Comparison of ENCODE assay signal across 31 cellular contexts in genomic region chr12:62254967-62255366, GRCh38.
"Had no signal": no experiment of that assay in that cellular context is flagged by ENCODE, and none has a peak within 500 bp of the region (broad histone marks: within the 10 kb centered on the region; RNA-seq: fewer than 3 reads in every experiment).

No MANE protein-coding gene starts in this region.

- H3K4me3 ChIP-seq: neural progenitor cell, ovary, psoas muscle, skin epidermis, smooth muscle cell, spleen, suprapubic skin, testis, tibial artery, transverse colon, upper lobe of right lung, uterus had no signal

- H3K4me1 ChIP-seq: parathyroid adenoma, psoas muscle, uterus had no signal

- ATAC-seq: natural killer cell; psoas muscle; right cardiac atrium; sciatic nerve; stimulated activated memory B cell treated with anti-CD40 and anti-IgM and Interleukin-4, amounts not matched to agents 10 μg/mL and 1 μg/mL and 100 μg/mL, for 72 hours; stimulated activated naive CD8-positive, alpha-beta T cell treated with anti-CD3 and anti-CD28 coated beads, Interleukin-15, amount 100 ng/mL, for 72 hours; stimulated activated naive CD8-positive, alpha-beta T cell treated with anti-CD3 and anti-CD28 coated beads, Interleukin-15, Interleukin-2, amounts not matched to agents 100 U/mL and 50 U/mL, for 24 hours; upper lobe of right lung had no signal

- H2AFZ ChIP-seq: neural progenitor cell, parathyroid adenoma had no signal

- H3K9me3 ChIP-seq: ovary, psoas muscle, spleen, suprapubic skin, testis, tibial artery, transverse colon, upper lobe of right lung, uterus had no signal

- H3K36me3 Mint-ChIP-seq: neural progenitor cell, type B pancreatic cell had no signal

- H3K9me3 Mint-ChIP-seq: natural killer cell; nephron; neural progenitor cell; stimulated activated memory B cell treated with anti-CD40 and anti-IgM and Interleukin-4, amounts not matched to agents 10 μg/mL and 1 μg/mL and 100 μg/mL, for 72 hours; stimulated activated naive CD8-positive, alpha-beta T cell treated with anti-CD3 and anti-CD28 coated beads, Interleukin-15, amount 100 ng/mL, for 72 hours; type B pancreatic cell had no signal

- H3K27me3 Mint-ChIP-seq: progenitor cell of endocrine pancreas; stimulated activated memory B cell treated with anti-CD40 and anti-IgM and Interleukin-4, amounts not matched to agents 10 μg/mL and 1 μg/mL and 100 μg/mL, for 72 hours; stimulated activated naive CD8-positive, alpha-beta T cell treated with anti-CD3 and anti-CD28 coated beads, Interleukin-15, amount 100 ng/mL, for 72 hours; type B pancreatic cell had no signal

- H3K4me2 ChIP-seq: neural progenitor cell, smooth muscle cell had no signal

- H3K4me3 Mint-ChIP-seq: natural killer cell; nephron; neural progenitor cell; stimulated activated memory B cell treated with anti-CD40 and anti-IgM and Interleukin-4, amounts not matched to agents 10 μg/mL and 1 μg/mL and 100 μg/mL, for 72 hours; stimulated activated naive CD8-positive, alpha-beta T cell treated with anti-CD3 and anti-CD28 coated beads, Interleukin-15, amount 100 ng/mL, for 72 hours; type B pancreatic cell had no signal

- H3K27ac ChIP-seq: neural progenitor cell, ovary, parathyroid adenoma, psoas muscle, skin epidermis, spleen, suprapubic skin, testis, tibial artery, transverse colon, upper lobe of right lung, uterus had no signal

- H3K9ac ChIP-seq: neural progenitor cell, parathyroid adenoma had no signal

- H3K36me3 ChIP-seq: neural progenitor cell, ovary, spleen, suprapubic skin, tibial artery, transverse colon, upper lobe of right lung, uterus had no signal

- H3K27me3 ChIP-seq: neural progenitor cell, ovary, spleen, suprapubic skin, testis, tibial artery, transverse colon, upper lobe of right lung, uterus had no signal

- DNase-seq: natural killer cell; occipital lobe; ovary; posterior cingulate gyrus; psoas muscle; right cardiac atrium; spleen; stimulated activated CD4-positive, alpha-beta T cell treated with anti-CD3 and anti-CD28 coated beads, Interleukin-12 subunit alpha, Interleukin-12 subunit beta, amount 100 ng/mL, for 4 hours; stimulated activated CD4-positive, alpha-beta T cell treated with anti-CD3 and anti-CD28 coated beads, Interleukin-1b, Interleukin-23, amount 100 ng/mL, for 48 hours; stimulated activated CD4-positive, alpha-beta T cell treated with anti-CD3 and anti-CD28 coated beads, Interleukin-4, amount 100 ng/mL, for 1 hour; stimulated activated CD4-positive, alpha-beta T cell treated with anti-CD3 and anti-CD28 coated beads, Interleukin-4, amount 100 ng/mL, for 4 hours; stimulated activated CD8-positive, alpha-beta memory T cell treated with anti-CD3 and anti-CD28 coated beads, Interleukin-4, amount 100 ng/mL, for 48 hours; stimulated activated naive CD4-positive, alpha-beta T cell; stimulated activated naive CD8-positive, alpha-beta T cell treated with anti-CD3 and anti-CD28 coated beads, Interleukin-15, amount 100 ng/mL, for 72 hours; stimulated activated naive CD8-positive, alpha-beta T cell treated with anti-CD3 and anti-CD28 coated beads, Interleukin-15, Interleukin-2, amounts not matched to agents 100 U/mL and 50 U/mL, for 24 hours; substantia nigra; testis; tibial artery; transverse colon; upper lobe of right lung; uterus had no signal

- H3K27ac Mint-ChIP-seq: natural killer cell; nephron; neural progenitor cell; progenitor cell of endocrine pancreas; stimulated activated memory B cell treated with anti-CD40 and anti-IgM and Interleukin-4, amounts not matched to agents 10 μg/mL and 1 μg/mL and 100 μg/mL, for 72 hours; stimulated activated naive CD8-positive, alpha-beta T cell treated with anti-CD3 and anti-CD28 coated beads, Interleukin-15, amount 100 ng/mL, for 72 hours; type B pancreatic cell had no signal

- H3K79me2 ChIP-seq: parathyroid adenoma had no signal
